In the genomic region with DNA sequence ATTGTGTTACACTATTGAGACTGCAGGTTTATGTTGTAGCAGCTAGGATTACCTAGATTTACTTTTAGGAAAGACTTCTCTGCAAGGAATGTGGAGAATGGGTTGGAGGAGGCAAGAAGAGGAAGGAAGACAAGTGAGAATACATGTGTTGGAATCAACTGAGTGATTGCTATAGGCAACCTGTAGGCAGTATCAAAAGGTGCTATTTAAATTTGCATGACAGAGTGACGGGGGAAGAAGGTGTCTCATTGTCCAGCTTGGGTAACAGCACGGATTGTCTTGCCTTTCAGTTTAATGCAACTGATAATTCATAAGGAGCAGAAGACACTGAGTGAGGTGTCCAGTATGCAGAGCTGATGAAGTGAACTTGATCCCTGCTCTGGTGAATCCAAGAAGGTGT, we compare ENCODE assay signal across 1 cellular context.
TF ChIP-seq lines count a peak whose summit lies in the region.

No MANE protein-coding gene starts in this region.

TF ChIP-seq in GM12878, 131 proteins besides CTCF, POLR2A, EP300 and RAD21:
- peak in 1 of 2 experiments; percentile 12; a peak in 1 of 4 replicates for TF ChIP-seq IKZF2 (IDR thresholded peaks at IDR 0.05)
- no peak for TF ChIP-seq TARDBP (IDR thresholded peaks at IDR 0.05; ENCODE audit: borderline replicate concordance)
- TF ChIP-seq NR2F1 (conservative IDR thresholded peaks at IDR 0.05), result no peak
- TF ChIP-seq BCL11A (IDR thresholded peaks at IDR 0.05; ENCODE audit: low read depth, low read length), result no peak
- TF ChIP-seq, protein P1, sequence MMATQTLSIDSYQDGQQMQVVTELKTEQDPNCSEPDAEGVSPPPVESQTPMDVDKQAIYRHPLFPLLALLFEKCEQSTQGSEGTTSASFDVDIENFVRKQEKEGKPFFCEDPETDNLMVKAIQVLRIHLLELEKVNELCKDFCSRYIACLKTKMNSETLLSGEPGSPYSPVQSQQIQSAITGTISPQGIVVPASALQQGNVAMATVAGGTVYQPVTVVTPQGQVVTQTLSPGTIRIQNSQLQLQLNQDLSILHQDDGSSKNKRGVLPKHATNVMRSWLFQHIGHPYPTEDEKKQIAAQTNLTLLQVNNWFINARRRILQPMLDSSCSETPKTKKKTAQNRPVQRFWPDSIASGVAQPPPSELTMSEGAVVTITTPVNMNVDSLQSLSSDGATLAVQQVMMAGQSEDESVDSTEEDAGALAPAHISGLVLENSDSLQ (IDR thresholded peaks at IDR 0.05), result peak; percentile 74
TF ChIP-seq in GM12878: peak in this region for 2.
